Comparison of ENCODE assay signal across 22 cellular contexts in the genomic region with DNA sequence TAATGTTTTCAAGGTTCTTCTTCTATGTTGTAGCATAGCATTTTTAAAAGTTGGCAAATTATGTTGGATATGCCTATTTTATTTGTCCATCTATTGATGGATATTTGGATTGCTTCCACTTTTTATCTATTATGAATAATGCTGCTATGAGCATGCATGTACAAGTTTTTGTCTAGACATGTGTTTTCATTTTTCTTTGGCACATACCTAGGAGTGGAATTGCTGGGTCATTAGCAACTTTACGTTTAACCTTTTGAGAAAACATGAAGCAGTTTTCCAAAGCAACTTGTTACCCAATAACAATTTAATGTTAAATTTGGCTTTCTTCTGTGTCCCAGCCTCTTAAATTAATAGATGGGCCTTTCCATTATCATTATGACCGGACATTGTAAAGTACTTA. TPM values are rescaled to one million over a fixed set of nuclear protein-coding genes. Genes with fewer than 3 reads are reported as not detected.
DNase-seq lines count a peak whose midpoint lies in the region; ATAC-seq, FAIRE-seq and TF ChIP-seq lines count a peak whose summit lies in the region.
"Had no signal": no experiment of that assay in that cellular context is flagged by ENCODE, and none has a peak within 500 bp of the region (broad histone marks: within the 10 kb centered on the region; RNA-seq: fewer than 3 reads in every experiment).

No MANE protein-coding gene starts in this region.

- peak; percentile 17 for DNase-seq in mammary epithelial cell
- DNase-seq in bronchial epithelial cell (ENCODE audit: low read depth), result peak; percentile 77
- DNase-seq in foreskin keratinocyte, result peak; percentile 23 to 55
- no peak for DNase-seq in activated naive CD4-positive, alpha-beta T cell (lab: John Stamatoyannopoulos, UW)
- no peak for DNase-seq in D721Med (ENCODE audit: insufficient read length, low spot score)
- DNase-seq: 8988T; ACHN; BE2C; C1 segment of cervical spinal cord; CD4-positive, alpha-beta memory T cell; CD4-positive, CD25-positive, alpha-beta regulatory T cell; CD8-positive, alpha-beta memory T cell; COR-L47; DMS79 treated with DMSO at 0.1 percent for 48 hours; GF-D8 had no signal

- no peak overlapping the region for H2AFZ ChIP-seq in mammary epithelial cell (ENCODE audit: low read depth, low read length)

- no peaks in the 10 kb centered on the region for H3K9me3 ChIP-seq in mammary epithelial cell (replicated peaks; ENCODE audit: insufficient read depth, low read length)
- H3K9me3 ChIP-seq: BE2C, BLaER1 had no signal

- H3K27ac ChIP-seq in mammary epithelial cell (ENCODE audit: insufficient read depth, low read depth, low read length) (no peak overlapping the region), foreskin keratinocyte (no peak overlapping the region)
- H3K27ac ChIP-seq: BLaER1 had no signal

- WGBS in mammary epithelial cell (ENCODE audit: low coverage, missing lambda C conversion rate), result 48% methylated on average over 2 of the region's 2 CpGs

- no TSS peak for BruUV-seq in mammary epithelial cell (replicated peaks; lab: Mats Ljungman, UMichigan)

- TF ChIP-seq CTCF in mammary epithelial cell (conservative IDR thresholded peaks at IDR 0.05 in 1 of 2, IDR thresholded peaks at IDR 0.05 in 1 of 2; ENCODE audit: extremely low read depth in 1 of 2, insufficient read depth in 1 of 2, low read depth in 1 of 2, low read length in 2 of 2), result no peak
- no peak for TF ChIP-seq CTCF in bronchial epithelial cell (IDR thresholded peaks at IDR 0.05; ENCODE audit: insufficient read depth, low read length, severe bottlenecking)
- TF ChIP-seq CTCF in foreskin keratinocyte (conservative IDR thresholded peaks at IDR 0.05), result no peak
- TF ChIP-seq CTCF in D721Med (IDR thresholded peaks at IDR 0.05; ENCODE audit: insufficient read depth, missing control alignments), result no peak

- in situ Hi-C loops in mammary epithelial cell (cut with MboI; ENCODE audit: low sequenced_read_pairs in 2 of 2), result no loop called here

- no peaks in the 10 kb centered on the region for H3K36me3 ChIP-seq in mammary epithelial cell (ENCODE audit: insufficient read depth, low read length)
- H3K36me3 ChIP-seq in bronchial epithelial cell (ENCODE audit: control insufficient read depth, insufficient read depth, low read length), result no peaks in the 10 kb centered on the region
- H3K36me3 ChIP-seq: BE2C, BLaER1 had no signal

- CTCF ChIA-PET in mammary epithelial cell (lab: Charles Lee; ENCODE audit: low non-redundant PET), result no interaction called here

- FAIRE-seq in bronchial epithelial cell (lab: Jason Lieb, UNC), result no peak
- no peak for FAIRE-seq in D721Med (lab: Jason Lieb, UNC)
- FAIRE-seq: A204.1, G401.6, GM12891, GM19239 had no signal

- no peak overlapping the region for H3K4me2 ChIP-seq in mammary epithelial cell (ENCODE audit: insufficient read depth, low read depth, low read length)
- H3K4me2 ChIP-seq: BLaER1 had no signal

- H4K20me1 ChIP-seq in mammary epithelial cell (ENCODE audit: insufficient read depth, low read length), result no peaks in the 10 kb centered on the region
- H4K20me1 ChIP-seq: BLaER1 had no signal

- H3K79me2 ChIP-seq in mammary epithelial cell (ENCODE audit: insufficient read depth, low read length), result no peaks in the 10 kb centered on the region

- H3K27me3 ChIP-seq in mammary epithelial cell (ENCODE audit: insufficient read depth, low read length), result peaks cover 1% of the 10 kb centered on the region
- no peaks in the 10 kb centered on the region for H3K27me3 ChIP-seq in bronchial epithelial cell (ENCODE audit: control insufficient read depth, insufficient read depth, low read length)
- no peaks in the 10 kb centered on the region for H3K27me3 ChIP-seq in foreskin keratinocyte
- H3K27me3 ChIP-seq: BE2C, BLaER1 had no signal

- no peaks in the 10 kb centered on the region for H3K4me1 ChIP-seq in mammary epithelial cell (ENCODE audit: insufficient read depth, low read length)
- no peaks in the 10 kb centered on the region for H3K4me1 ChIP-seq in foreskin keratinocyte
- H3K4me1 ChIP-seq: BE2C, BLaER1 had no signal

- no peak overlapping the region for H3K9ac ChIP-seq in mammary epithelial cell (ENCODE audit: insufficient read depth, low read length)
- H3K9ac ChIP-seq: BLaER1 had no signal

- H3K4me3 ChIP-seq in mammary epithelial cell (replicated peaks in 1 of 3; ENCODE audit: insufficient read depth in 1 of 3, low read depth in 2 of 3, low read length in 3 of 3), result no peak overlapping the region
- H3K4me3 ChIP-seq in bronchial epithelial cell (ENCODE audit: low read depth, low read length), result no peak overlapping the region
- H3K4me3 ChIP-seq: BLaER1 had no signal

- no peak for ATAC-seq in foreskin keratinocyte

- dilution Hi-C loops in mammary epithelial cell (cut with HindIII; ENCODE audit: low sequenced_read_pairs), result no loop called here

- intact Hi-C loops in mammary epithelial cell (cut with micrococcal nuclease), result no loop called here

RNA-seq across cellular contexts. Expression of gene DNAH6, which starts 30.3 kb away (rescaled TPM):
- total RNA-seq in mammary epithelial cell, result under 1 TPM; 0.45 to 0.50 TPM
- polyA plus RNA-seq in mammary epithelial cell, result 0.03 TPM
- polyA minus RNA-seq in mammary epithelial cell, result not detected
- under 0.01 TPM in 2 replicates for total RNA-seq in bronchial epithelial cell
- total RNA-seq in foreskin keratinocyte, result 0.04 TPM in 1 of 2 replicates, not detected in the other
- 0.02 and 0.07 TPM in 2 replicates for polyA plus RNA-seq in foreskin keratinocyte
- total RNA-seq: A673 had no signal
- polyA plus RNA-seq: CD14-positive monocyte had no signal

Comparison
In these comparisons a context has a peak if more than half of its experiments do, and no peak if none do; other contexts are left out.
1. DNase-seq: peak in mammary epithelial cell (single experiment), bronchial epithelial cell (single experiment) and foreskin keratinocyte (2 of 2); none in activated naive CD4-positive, alpha-beta T cell (0 of 4) and D721Med (single experiment).